Comparison of ENCODE assay signal across 1 cellular context in the genomic region with DNA sequence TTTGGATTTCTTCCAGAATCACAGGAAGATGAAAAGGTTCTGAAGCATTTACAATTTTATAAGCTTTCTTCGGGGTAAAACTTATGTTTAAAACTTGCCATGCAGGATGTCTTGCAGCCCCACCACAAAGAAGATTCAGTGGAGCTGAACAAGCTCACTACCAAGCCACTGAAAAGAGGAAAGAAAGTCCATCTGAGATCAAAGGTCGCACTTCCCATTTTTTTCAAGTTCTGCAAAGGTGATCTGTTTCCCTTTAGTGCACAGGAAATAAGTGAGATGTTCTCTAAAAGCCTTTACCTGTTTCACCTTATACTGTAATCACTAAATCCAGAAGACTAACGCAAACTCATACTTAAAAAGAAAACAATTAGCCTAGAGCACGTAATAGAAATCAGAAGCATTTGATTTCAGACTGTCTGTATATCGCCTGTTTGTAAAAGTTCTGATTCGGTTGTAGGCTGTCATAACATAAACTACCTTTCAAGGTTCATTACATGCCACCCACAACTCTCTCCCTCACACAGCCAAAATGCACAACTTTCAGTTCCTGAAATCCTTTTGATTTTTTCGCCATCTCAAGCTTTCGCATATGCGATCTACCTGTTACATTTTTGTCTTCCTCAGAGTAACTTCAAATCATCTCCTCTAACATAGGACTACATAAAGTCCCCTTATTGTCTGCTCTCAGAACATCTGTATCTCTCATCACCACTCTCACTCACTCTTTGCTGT.
TF ChIP-seq lines count a peak whose summit lies in the region.

No MANE protein-coding gene starts in this region.

TF ChIP-seq in H1, 55 proteins besides CTCF, POLR2A, EP300 and RAD21:
- no peak for TF ChIP-seq CREB1 (IDR thresholded peaks at IDR 0.05)
- TF ChIP-seq, protein P1, sequence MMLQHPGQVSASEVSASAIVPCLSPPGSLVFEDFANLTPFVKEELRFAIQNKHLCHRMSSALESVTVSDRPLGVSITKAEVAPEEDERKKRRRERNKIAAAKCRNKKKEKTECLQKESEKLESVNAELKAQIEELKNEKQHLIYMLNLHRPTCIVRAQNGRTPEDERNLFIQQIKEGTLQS (IDR thresholded peaks at IDR 0.05; ENCODE audit: insufficient read depth, low read depth, low read length), result no peak
- no peak for TF ChIP-seq TCF12 (IDR thresholded peaks at IDR 0.05; ENCODE audit: low read depth, low read length)
- TF ChIP-seq SIRT6 (IDR thresholded peaks at IDR 0.05; ENCODE audit: low read length), result no peak
- TF ChIP-seq YY1 (IDR thresholded peaks at IDR 0.05; ENCODE audit: low read depth, low read length), result no peak
- TF ChIP-seq FOSL1 (IDR thresholded peaks at IDR 0.05; ENCODE audit: insufficient read depth, low read depth, low read length), result no peak
- TF ChIP-seq SP1 (IDR thresholded peaks at IDR 0.05; ENCODE audit: low read depth, low read length), result no peak
- TF ChIP-seq CHD1 (IDR thresholded peaks at IDR 0.05; ENCODE audit: low read depth, low read length), result no peak
- TF ChIP-seq SIX5 (IDR thresholded peaks at IDR 0.05; ENCODE audit: low read depth, low read length), result no peak
- TF ChIP-seq, protein P2, sequence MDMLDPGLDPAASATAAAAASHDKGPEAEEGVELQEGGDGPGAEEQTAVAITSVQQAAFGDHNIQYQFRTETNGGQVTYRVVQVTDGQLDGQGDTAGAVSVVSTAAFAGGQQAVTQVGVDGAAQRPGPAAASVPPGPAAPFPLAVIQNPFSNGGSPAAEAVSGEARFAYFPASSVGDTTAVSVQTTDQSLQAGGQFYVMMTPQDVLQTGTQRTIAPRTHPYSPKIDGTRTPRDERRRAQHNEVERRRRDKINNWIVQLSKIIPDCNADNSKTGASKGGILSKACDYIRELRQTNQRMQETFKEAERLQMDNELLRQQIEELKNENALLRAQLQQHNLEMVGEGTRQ (IDR thresholded peaks at IDR 0.05; ENCODE audit: low read length), result no peak
- TF ChIP-seq, protein P3, sequence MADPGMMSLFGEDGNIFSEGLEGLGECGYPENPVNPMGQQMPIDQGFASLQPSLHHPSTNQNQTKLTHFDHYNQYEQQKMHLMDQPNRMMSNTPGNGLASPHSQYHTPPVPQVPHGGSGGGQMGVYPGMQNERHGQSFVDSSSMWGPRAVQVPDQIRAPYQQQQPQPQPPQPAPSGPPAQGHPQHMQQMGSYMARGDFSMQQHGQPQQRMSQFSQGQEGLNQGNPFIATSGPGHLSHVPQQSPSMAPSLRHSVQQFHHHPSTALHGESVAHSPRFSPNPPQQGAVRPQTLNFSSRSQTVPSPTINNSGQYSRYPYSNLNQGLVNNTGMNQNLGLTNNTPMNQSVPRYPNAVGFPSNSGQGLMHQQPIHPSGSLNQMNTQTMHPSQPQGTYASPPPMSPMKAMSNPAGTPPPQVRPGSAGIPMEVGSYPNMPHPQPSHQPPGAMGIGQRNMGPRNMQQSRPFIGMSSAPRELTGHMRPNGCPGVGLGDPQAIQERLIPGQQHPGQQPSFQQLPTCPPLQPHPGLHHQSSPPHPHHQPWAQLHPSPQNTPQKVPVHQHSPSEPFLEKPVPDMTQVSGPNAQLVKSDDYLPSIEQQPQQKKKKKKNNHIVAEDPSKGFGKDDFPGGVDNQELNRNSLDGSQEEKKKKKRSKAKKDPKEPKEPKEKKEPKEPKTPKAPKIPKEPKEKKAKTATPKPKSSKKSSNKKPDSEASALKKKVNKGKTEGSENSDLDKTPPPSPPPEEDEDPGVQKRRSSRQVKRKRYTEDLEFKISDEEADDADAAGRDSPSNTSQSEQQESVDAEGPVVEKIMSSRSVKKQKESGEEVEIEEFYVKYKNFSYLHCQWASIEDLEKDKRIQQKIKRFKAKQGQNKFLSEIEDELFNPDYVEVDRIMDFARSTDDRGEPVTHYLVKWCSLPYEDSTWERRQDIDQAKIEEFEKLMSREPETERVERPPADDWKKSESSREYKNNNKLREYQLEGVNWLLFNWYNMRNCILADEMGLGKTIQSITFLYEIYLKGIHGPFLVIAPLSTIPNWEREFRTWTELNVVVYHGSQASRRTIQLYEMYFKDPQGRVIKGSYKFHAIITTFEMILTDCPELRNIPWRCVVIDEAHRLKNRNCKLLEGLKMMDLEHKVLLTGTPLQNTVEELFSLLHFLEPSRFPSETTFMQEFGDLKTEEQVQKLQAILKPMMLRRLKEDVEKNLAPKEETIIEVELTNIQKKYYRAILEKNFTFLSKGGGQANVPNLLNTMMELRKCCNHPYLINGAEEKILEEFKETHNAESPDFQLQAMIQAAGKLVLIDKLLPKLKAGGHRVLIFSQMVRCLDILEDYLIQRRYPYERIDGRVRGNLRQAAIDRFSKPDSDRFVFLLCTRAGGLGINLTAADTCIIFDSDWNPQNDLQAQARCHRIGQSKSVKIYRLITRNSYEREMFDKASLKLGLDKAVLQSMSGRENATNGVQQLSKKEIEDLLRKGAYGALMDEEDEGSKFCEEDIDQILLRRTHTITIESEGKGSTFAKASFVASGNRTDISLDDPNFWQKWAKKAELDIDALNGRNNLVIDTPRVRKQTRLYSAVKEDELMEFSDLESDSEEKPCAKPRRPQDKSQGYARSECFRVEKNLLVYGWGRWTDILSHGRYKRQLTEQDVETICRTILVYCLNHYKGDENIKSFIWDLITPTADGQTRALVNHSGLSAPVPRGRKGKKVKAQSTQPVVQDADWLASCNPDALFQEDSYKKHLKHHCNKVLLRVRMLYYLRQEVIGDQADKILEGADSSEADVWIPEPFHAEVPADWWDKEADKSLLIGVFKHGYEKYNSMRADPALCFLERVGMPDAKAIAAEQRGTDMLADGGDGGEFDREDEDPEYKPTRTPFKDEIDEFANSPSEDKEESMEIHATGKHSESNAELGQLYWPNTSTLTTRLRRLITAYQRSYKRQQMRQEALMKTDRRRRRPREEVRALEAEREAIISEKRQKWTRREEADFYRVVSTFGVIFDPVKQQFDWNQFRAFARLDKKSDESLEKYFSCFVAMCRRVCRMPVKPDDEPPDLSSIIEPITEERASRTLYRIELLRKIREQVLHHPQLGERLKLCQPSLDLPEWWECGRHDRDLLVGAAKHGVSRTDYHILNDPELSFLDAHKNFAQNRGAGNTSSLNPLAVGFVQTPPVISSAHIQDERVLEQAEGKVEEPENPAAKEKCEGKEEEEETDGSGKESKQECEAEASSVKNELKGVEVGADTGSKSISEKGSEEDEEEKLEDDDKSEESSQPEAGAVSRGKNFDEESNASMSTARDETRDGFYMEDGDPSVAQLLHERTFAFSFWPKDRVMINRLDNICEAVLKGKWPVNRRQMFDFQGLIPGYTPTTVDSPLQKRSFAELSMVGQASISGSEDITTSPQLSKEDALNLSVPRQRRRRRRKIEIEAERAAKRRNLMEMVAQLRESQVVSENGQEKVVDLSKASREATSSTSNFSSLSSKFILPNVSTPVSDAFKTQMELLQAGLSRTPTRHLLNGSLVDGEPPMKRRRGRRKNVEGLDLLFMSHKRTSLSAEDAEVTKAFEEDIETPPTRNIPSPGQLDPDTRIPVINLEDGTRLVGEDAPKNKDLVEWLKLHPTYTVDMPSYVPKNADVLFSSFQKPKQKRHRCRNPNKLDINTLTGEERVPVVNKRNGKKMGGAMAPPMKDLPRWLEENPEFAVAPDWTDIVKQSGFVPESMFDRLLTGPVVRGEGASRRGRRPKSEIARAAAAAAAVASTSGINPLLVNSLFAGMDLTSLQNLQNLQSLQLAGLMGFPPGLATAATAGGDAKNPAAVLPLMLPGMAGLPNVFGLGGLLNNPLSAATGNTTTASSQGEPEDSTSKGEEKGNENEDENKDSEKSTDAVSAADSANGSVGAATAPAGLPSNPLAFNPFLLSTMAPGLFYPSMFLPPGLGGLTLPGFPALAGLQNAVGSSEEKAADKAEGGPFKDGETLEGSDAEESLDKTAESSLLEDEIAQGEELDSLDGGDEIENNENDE (IDR thresholded peaks at IDR 0.05; ENCODE audit: insufficient replicate concordance, low read length), result no peak
- TF ChIP-seq RXRA (IDR thresholded peaks at IDR 0.05; ENCODE audit: insufficient read depth, low read depth, low read length), result no peak
- no peak for TF ChIP-seq TBP (IDR thresholded peaks at IDR 0.05; ENCODE audit: low read depth, low read length)
- TF ChIP-seq RNF2 (IDR thresholded peaks at IDR 0.05; ENCODE audit: borderline replicate concordance, low read depth, low read length, missing control alignments, poor library complexity, severe bottlenecking), result no peak
- no peak for TF ChIP-seq BACH1 (IDR thresholded peaks at IDR 0.05; ENCODE audit: low read length)
